ENCODE assay signal across 24 cellular contexts in genomic region chr19:55696301-55697068, GRCh38. TPM values are rescaled to one million over a fixed set of nuclear protein-coding genes. Genes with fewer than 3 reads are reported as not detected.
"Had no signal": no experiment of that assay in that cellular context is flagged by ENCODE, and none has a peak within 500 bp of the region (broad histone marks: within the 10 kb centered on the region; RNA-seq: fewer than 3 reads in every experiment).

No MANE protein-coding gene starts in this region.

- H3K4me3 ChIP-seq: colonic mucosa, esophagus squamous epithelium, transverse colon had no signal

- H3K27ac ChIP-seq: colonic mucosa, esophagus squamous epithelium, transverse colon had no signal

- DNase-seq: activated CD4-positive, alpha-beta T cell treated with anti-CD3 and anti-CD28 coated beads, Interleukin-2, amount 50 U/mL, for 1 hour; activated CD8-positive, alpha-beta memory T cell treated with anti-CD3 and anti-CD28 coated beads for 24 hours; activated naive CD4-positive, alpha-beta T cell; colonic mucosa; esophagus squamous epithelium; hypothalamus; kidney; stimulated activated CD4-positive, alpha-beta T cell treated with anti-CD3 and anti-CD28 coated beads, Interleukin-2, amount 100 ng/mL, for 48 hours; stimulated activated naive CD4-positive, alpha-beta T cell treated with Interleukin-2 at 50 U/mL for 16 hours; substantia nigra; T-helper 1 cell; T1000; transverse colon had no signal

- FAIRE-seq: astrocyte, bronchial epithelial cell, endothelial cell of umbilical vein, kidney had no signal

- H3K4me1 ChIP-seq: colonic mucosa, esophagus squamous epithelium had no signal

- H3K27me3 ChIP-seq: colonic mucosa, esophagus squamous epithelium, transverse colon had no signal

- ATAC-seq: activated CD4-positive, CD25-positive, alpha-beta regulatory T cell treated with anti-CD3 and anti-CD28 coated beads, Interleukin-2, amount 50 U/mL, for 24 hours; SK-N-SH treated with all-trans-retinoic acid at 6 μM for 48 hours had no signal

- H3K9me3 ChIP-seq: colonic mucosa, esophagus squamous epithelium, transverse colon had no signal

RNA-seq across cellular contexts. Expression of gene NLRP9, which starts 41.7 kb away (rescaled TPM):
- total RNA-seq: activated T-helper 1 cell treated with anti-CD3 and anti-CD28 coated beads, Interleukin-12 subunit alpha, Interleukin-12 subunit beta, Interleukin-2, Interleukin-4 antibody, amounts not matched to agents 30 ng/mL and 10 ng/mL and 1 ng/mL, durations not matched to agents 14 hours and 24 hours and 36 hours; astrocyte; bronchial epithelial cell; colonic mucosa; endothelial cell of umbilical vein; esophagus squamous epithelium; fibroblast of villous mesenchyme; liver; osteocyte; transverse colon had no signal
- polyA plus RNA-seq: adipose tissue, endothelial cell of umbilical vein, liver, neural cell had no signal
